Comparison of ENCODE assay signal across 8 cellular contexts in the genomic region with DNA sequence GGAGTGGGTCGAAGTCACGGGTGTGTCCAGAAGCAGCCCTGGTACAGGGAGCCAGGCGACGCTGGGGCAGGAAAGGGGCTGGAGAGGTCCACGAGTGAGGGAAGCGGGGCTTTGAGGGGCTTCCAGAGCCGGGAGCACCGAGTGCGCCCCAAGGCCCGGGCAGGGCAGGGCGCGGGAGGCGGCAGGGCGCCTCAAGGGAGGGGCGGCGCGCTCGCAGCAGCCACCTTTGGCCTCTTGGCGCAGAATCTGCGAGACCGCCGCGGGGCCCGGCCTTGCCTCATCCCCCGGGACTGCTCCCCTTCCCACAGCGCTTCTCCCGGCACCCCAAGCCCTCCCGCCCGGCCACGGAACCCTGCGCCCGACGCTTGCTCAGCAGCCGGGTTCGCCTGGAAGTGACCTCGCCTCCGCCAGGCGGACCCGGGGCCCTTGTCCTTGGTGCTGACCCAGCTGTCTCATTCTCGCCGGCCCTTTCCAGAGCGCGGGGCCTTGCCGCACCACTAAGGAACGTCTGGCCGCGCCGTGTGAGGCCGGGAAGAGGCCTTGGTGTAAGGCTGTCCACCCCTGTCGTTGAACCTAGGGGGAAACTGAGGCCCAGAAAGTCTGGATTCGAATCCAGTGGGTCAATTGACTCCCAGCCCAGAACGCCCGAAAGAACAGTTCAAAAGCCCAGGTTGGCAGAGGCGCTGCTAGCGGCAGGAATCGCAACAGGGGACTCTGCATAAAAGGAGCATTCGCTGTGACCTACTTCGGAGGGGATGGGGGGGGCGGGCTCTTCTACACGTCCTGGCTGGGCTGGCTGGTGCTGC. TPM values are rescaled to one million over a fixed set of nuclear protein-coding genes. Genes with fewer than 3 reads are reported as not detected.
A peak's percentile ranks its signal among the peaks of the same experiment; 100 is the strongest.
DNase-seq lines count a peak whose midpoint lies in the region; ATAC-seq and TF ChIP-seq lines count a peak whose summit lies in the region.

No MANE protein-coding gene starts in this region.

- H3K27me3 Mint-ChIP-seq in effector memory CD8-positive, alpha-beta T cell, result peaks cover 76 to 85% of the 10 kb centered on the region in 2 donors
- H3K27me3 Mint-ChIP-seq in stimulated activated naive CD8-positive, alpha-beta T cell treated with anti-CD3 and anti-CD28 coated beads, Interleukin-15, Interleukin-2, amounts not matched to agents 100 ng/mL and 50 ng/mL, for 24 hours, result peaks cover 77% of the 10 kb centered on the region

- H3K27me3 ChIP-seq in lung (ENCODE audit: control insufficient read depth, insufficient read depth), result peaks cover 19% of the 10 kb centered on the region

- TF ChIP-seq CTCF in lung (IDR thresholded peaks at IDR 0.05; ENCODE audit: control extremely low read depth, extremely low read depth), result no peak

- peaks cover 0 to 5% of the 10 kb centered on the region in 2 donors for H3K9me3 ChIP-seq in lung (ENCODE audit: control insufficient read depth in 2 of 2, insufficient read depth in 1 of 2, low read length in 1 of 2)

- H3K27ac ChIP-seq in lung (ENCODE audit: low read depth in 1 of 2, low read length in 1 of 2), result no peak overlapping the region

- peak; percentile 45 for ATAC-seq in GM21619 (IDR thresholded peaks at IDR 0.05; ENCODE audit: unreplicated experiment)
- peak; percentile 40 to 46 for ATAC-seq in activated CD4-positive, CD25-positive, alpha-beta regulatory T cell treated with anti-CD3 and anti-CD28 coated beads, Interleukin-2, amount 50 U/mL, for 24 hours
- ATAC-seq in effector memory CD8-positive, alpha-beta T cell (replicated peaks), result peak; percentile 46
- ATAC-seq in lung (ENCODE audit: insufficient read depth, low FRiP score), result peak; percentile 73

- WGBS in lung, 2 donors, result 2 to 3% methylated on average over 39 to 60 of the region's 60 CpGs

- no peaks in the 10 kb centered on the region for H3K36me3 Mint-ChIP-seq in effector memory CD8-positive, alpha-beta T cell (ENCODE audit: insufficient read depth)
- no peaks in the 10 kb centered on the region for H3K36me3 Mint-ChIP-seq in stimulated activated naive CD8-positive, alpha-beta T cell treated with anti-CD3 and anti-CD28 coated beads, Interleukin-15, Interleukin-2, amounts not matched to agents 100 ng/mL and 50 ng/mL, for 24 hours (ENCODE audit: low read depth)

- DNase-seq in G401 (ENCODE audit: low spot score) (peak; percentile 79), lung (ENCODE audit: low spot score) (peak; percentile 44), T-helper 9 cell (no peak)
- DNase-seq in Jurkat, Clone E6-1 (ENCODE audit: low read depth, low spot score), result no peak
- peak in 1 of 3 experiments; percentile 7 for DNase-seq in effector memory CD8-positive, alpha-beta T cell

- peak overlapping the region; percentile 46 for H3K4me3 ChIP-seq in Jurkat, Clone E6-1 (ENCODE audit: low read length)
- H3K4me3 ChIP-seq in lung, result no peak overlapping the region

- H3K27ac Mint-ChIP-seq in effector memory CD8-positive, alpha-beta T cell, result no peak overlapping the region
- no peak overlapping the region for H3K27ac Mint-ChIP-seq in stimulated activated naive CD8-positive, alpha-beta T cell treated with anti-CD3 and anti-CD28 coated beads, Interleukin-15, Interleukin-2, amounts not matched to agents 100 ng/mL and 50 ng/mL, for 24 hours

- in situ Hi-C loops in G401 (cut with HindIII; ENCODE audit: low sequenced_read_pairs), result no loop called here

- H3K36me3 ChIP-seq in lung (ENCODE audit: control insufficient read depth in 2 of 2, insufficient read depth in 2 of 2, low read length in 2 of 2), result no peaks in the 10 kb centered on the region

- peaks cover 4 to 11% of the 10 kb centered on the region in 2 donors for H3K4me1 Mint-ChIP-seq in effector memory CD8-positive, alpha-beta T cell (ENCODE audit: low read depth in 2 of 2)
- peaks cover 7% of the 10 kb centered on the region for H3K4me1 Mint-ChIP-seq in stimulated activated naive CD8-positive, alpha-beta T cell treated with anti-CD3 and anti-CD28 coated beads, Interleukin-15, Interleukin-2, amounts not matched to agents 100 ng/mL and 50 ng/mL, for 24 hours (ENCODE audit: low read depth)

- no peaks in the 10 kb centered on the region for H3K9me3 Mint-ChIP-seq in effector memory CD8-positive, alpha-beta T cell
- H3K9me3 Mint-ChIP-seq in stimulated activated naive CD8-positive, alpha-beta T cell treated with anti-CD3 and anti-CD28 coated beads, Interleukin-15, Interleukin-2, amounts not matched to agents 100 ng/mL and 50 ng/mL, for 24 hours, result no peaks in the 10 kb centered on the region

- H3K4me3 Mint-ChIP-seq in effector memory CD8-positive, alpha-beta T cell, result peak overlapping the region; percentile 37 to 59
- H3K4me3 Mint-ChIP-seq in stimulated activated naive CD8-positive, alpha-beta T cell treated with anti-CD3 and anti-CD28 coated beads, Interleukin-15, Interleukin-2, amounts not matched to agents 100 ng/mL and 50 ng/mL, for 24 hours, result peak overlapping the region; percentile 34

- peaks cover 5 to 18% of the 10 kb centered on the region in 2 donors for H3K4me1 ChIP-seq in lung (ENCODE audit: control insufficient read depth in 2 of 2, insufficient read depth in 2 of 2, low read length in 2 of 2)

RNA-seq across cellular contexts. Expression of a gene that starts 0.6 kb away (rescaled TPM):
- total RNA-seq in G401 (2014; rRNA removed; shearing (Covaris generic)), result not detected in 2 replicates
- polyA plus RNA-seq in Jurkat, Clone E6-1 (2012; ENCODE audit: insufficient read depth, insufficient read length), result not detected
- total RNA-seq in lung, result 1 to 10 TPM; 4.7 to 5.8 TPM
- polyA plus RNA-seq in lung, result 1 to 10 TPM in 1 of 2 donors, under 1 TPM in 1; 0.63 to 2.0 TPM

Comparison
In these comparisons a context has a peak if more than half of its experiments do, and no peak if none do; other contexts are left out.
1. DNase-seq: peak in G401 (single experiment) and lung (single experiment); none in Jurkat, Clone E6-1 (single experiment) and T-helper 9 cell (single experiment).
2. Peak in every context shown above with its lines, with median percentiles within 50 percentile points of each other: ATAC-seq.